In genomic region chr9:107739601-107740082, GRCh38 we compare ENCODE assay signal across 13 cellular contexts.
A peak's percentile ranks its signal among the peaks of the same experiment; 100 is the strongest.
DNase-seq lines count a peak whose midpoint lies in the region; ATAC-seq, FAIRE-seq and TF ChIP-seq lines count a peak whose summit lies in the region.
"Had no signal": no experiment of that assay in that cellular context is flagged by ENCODE, and none has a peak within 500 bp of the region (broad histone marks: within the 10 kb centered on the region; RNA-seq: fewer than 3 reads in every experiment).

No MANE protein-coding gene starts in this region.

- FAIRE-seq in K562 (lab: Jason Lieb, UNC), result no peak

- H3K9me3 ChIP-seq in K562 (replicated peaks; ENCODE audit: control insufficient read depth, insufficient read depth, low read depth, low read length), result no peaks in the 10 kb centered on the region
- H3K9me3 ChIP-seq: SJSA1 had no signal

- in situ Hi-C loops in G401 (cut with HindIII; ENCODE audit: low sequenced_read_pairs) (no loop called here), K562 (cut with MboI) (no loop called here)

- H3K4me3 ChIP-seq in K562, result no peak overlapping the region
- H3K4me3 ChIP-seq: SJSA1 had no signal

- no peak for TF ChIP-seq EP300 in K562 (IDR thresholded peaks at IDR 0.05; ENCODE audit: low read length)

- H3K27me3 ChIP-seq in K562 (ENCODE audit: control insufficient read depth in 2 of 2, insufficient read depth in 2 of 2, low read length in 2 of 2), result peaks cover 16 to 55% of the 10 kb centered on the region in 2 experiments
- H3K27me3 ChIP-seq: SJSA1 had no signal

- no peaks in the 10 kb centered on the region for H4K20me1 ChIP-seq in K562 (replicated peaks; ENCODE audit: control insufficient read depth, insufficient read depth, low read length)

- no peak overlapping the region for H3K27ac ChIP-seq in K562 (ENCODE audit: extremely low read depth, low read depth, low read length)
- H3K27ac ChIP-seq: SJSA1 had no signal

- no peaks in the 10 kb centered on the region for H3K79me2 ChIP-seq in K562 (ENCODE audit: control insufficient read depth, insufficient read depth, low read length)

- no peak for TF ChIP-seq CTCF in K562 (IDR thresholded peaks at IDR 0.05 in 2 of 3, conservative IDR thresholded peaks at IDR 0.05 in 1 of 3; ENCODE audit: insufficient read depth in 2 of 3, low read depth in 1 of 3, low read length in 3 of 3)

- no peak for TF ChIP-seq RAD21 in K562 (CRISPR knock-in tag; conservative IDR thresholded peaks at IDR 0.05 in 1 of 2, IDR thresholded peaks at IDR 0.05 in 1 of 2)

- ATAC-seq in K562 (peak; percentile 45), left ventricle myocardium superior (peak; percentile 90), sciatic nerve (peak; percentile 73), HG03439 (IDR thresholded peaks at IDR 0.05; ENCODE audit: unreplicated experiment) (no peak)
- ATAC-seq: activated CD8-positive, alpha-beta memory T cell treated with anti-CD3 and anti-CD28 coated beads, Interleukin-2, amount 10 ng/mL, durations not matched to agents 7 days and 5 days; CD8-positive, alpha-beta T cell had no signal

- BruUV-seq in K562 (replicated peaks; lab: Mats Ljungman, UMichigan), result no TSS peak

- CTCF ChIA-PET in K562 (lab: Yijun Ruan, JAX; ENCODE audit: low intra/inter-chr PET ratio), result no interaction called here

- no peak overlapping the region for H2AFZ ChIP-seq in K562 (ENCODE audit: low read depth, low read length)

- TF ChIP-seq POLR2A in K562 (conservative IDR thresholded peaks at IDR 0.05), result no peak

- H3K9ac ChIP-seq in K562 (ENCODE audit: insufficient read depth in 1 of 2, low read depth in 2 of 2, low read length in 2 of 2), result peak overlapping the region in 1 of 2 experiments; percentile 45; a peak in 1 of 4 replicates

- WGBS in K562 (ENCODE audit: insufficient coverage, low coverage, missing lambda C conversion rate), result 11% methylated on average over 12 of the region's 12 CpGs

- DNase-seq in G401 (ENCODE audit: low spot score), result peak; percentile 56
- DNase-seq in K562 (ENCODE audit: extremely low read depth in 1 of 4, low spot score in 3 of 4), result no peak
- peak; percentile 87 for DNase-seq in left ventricle myocardium superior
- peak; percentile 71 for DNase-seq in sciatic nerve (ENCODE audit: low spot score)
- no peak for DNase-seq in Kasumi-1 (lab: John Stamatoyannopoulos, UW)
- DNase-seq in GM19238 (ENCODE audit: insufficient read length, low spot score), result no peak
- no peak for DNase-seq in cortex of kidney (lab: John Stamatoyannopoulos, UW)
- DNase-seq: activated CD8-positive, alpha-beta memory T cell treated with anti-CD3 and anti-CD28 coated beads, Interleukin-2, amount 10 ng/mL, durations not matched to agents 7 days and 5 days; CD8-positive, alpha-beta T cell; immature natural killer cell; NCI-H2029 treated with DMSO at 0.1 percent for 48 hours had no signal

- POLR2A ChIA-PET in K562 (lab: Yijun Ruan, JAX), result interaction anchor here (0.6 to 1.6 kb wide), 2 partner anchors 9 kb away, joined by 3 to 6 read pairs; no protein-coding TSS in a partner anchor

- no peaks in the 10 kb centered on the region for H3K9me1 ChIP-seq in K562 (ENCODE audit: control insufficient read depth, insufficient read depth, low read length)

- no peak overlapping the region for H3K4me2 ChIP-seq in K562 (ENCODE audit: insufficient read depth, low read length)

- peaks cover 0 to 4% of the 10 kb centered on the region in 2 experiments; a peak in 2 of 5 replicates for H3K4me1 ChIP-seq in K562 (replicated peaks in 1 of 2; ENCODE audit: control insufficient read depth in 2 of 2, insufficient read depth in 2 of 2, low read length in 2 of 2)

- no peaks in the 10 kb centered on the region for H3K36me3 ChIP-seq in K562 (ENCODE audit: control insufficient read depth, insufficient read depth, low read length)
- H3K36me3 ChIP-seq: SJSA1 had no signal

- intact Hi-C loops in K562 (cut with micrococcal nuclease) (no loop called here), left ventricle myocardium superior (cut with micrococcal nuclease) (no loop called here), sciatic nerve (cut with DNase I) (no loop called here)

TF ChIP-seq in K562, 482 proteins besides CTCF, POLR2A, EP300 and RAD21:
- TF ChIP-seq MNT (conservative IDR thresholded peaks at IDR 0.05) (no peak), ZNF263 (CRISPR knock-in tag; IDR thresholded peaks at IDR 0.05; ENCODE audit: borderline replicate concordance) (peak; percentile 78)

Comparison
In these comparisons a context has a peak if more than half of its experiments do, and no peak if none do; other contexts are left out.
1. DNase-seq: peak in G401 (single experiment), left ventricle myocardium superior (single experiment) and sciatic nerve (single experiment); none in K562 (0 of 4), Kasumi-1 (0 of 2), GM19238 (single experiment) and cortex of kidney (single experiment).